ENCODE assay signal across 10 cellular contexts in genomic region chr1:69197816-69198215, GRCh38.
"Had no signal": no experiment of that assay in that cellular context is flagged by ENCODE, and none has a peak within 500 bp of the region (broad histone marks: within the 10 kb centered on the region; RNA-seq: fewer than 3 reads in every experiment).

No MANE protein-coding gene starts in this region.

- H3K36me3 ChIP-seq: HAP-1 had no signal

- ATAC-seq: HCT116, K562 had no signal

- H3K27ac ChIP-seq: GM23248 had no signal

- DNase-seq: GM23248, GOT3, H7, HFFc6, IMR-90, KG1 had no signal

- H3K4me1 ChIP-seq: HAP-1 had no signal

- FAIRE-seq: HTR-8/SVneo, K562 had no signal

- H3K9me3 ChIP-seq: HAP-1 had no signal

- H3K9ac ChIP-seq: GM23248 had no signal

- H2AFZ ChIP-seq: GM23248 had no signal

- H3K4me3 ChIP-seq: GM23248, HAP-1, K562 had no signal
